ENCODE assay signal across 1 cellular context in genomic region chr17:7314719-7315569, GRCh38.
A peak's percentile ranks its signal among the peaks of the same experiment; 100 is the strongest.
TF ChIP-seq lines count a peak whose summit lies in the region.

Gene GPS2, minus strand, starts transcription at chr17:7315360. Its CDS starts 308 bp downstream, at chr17:7315052.

TF ChIP-seq in HEK293, 187 proteins besides CTCF, POLR2A, EP300 and RAD21 (continued from another document and continues in another):
- TF ChIP-seq, protein P1, sequence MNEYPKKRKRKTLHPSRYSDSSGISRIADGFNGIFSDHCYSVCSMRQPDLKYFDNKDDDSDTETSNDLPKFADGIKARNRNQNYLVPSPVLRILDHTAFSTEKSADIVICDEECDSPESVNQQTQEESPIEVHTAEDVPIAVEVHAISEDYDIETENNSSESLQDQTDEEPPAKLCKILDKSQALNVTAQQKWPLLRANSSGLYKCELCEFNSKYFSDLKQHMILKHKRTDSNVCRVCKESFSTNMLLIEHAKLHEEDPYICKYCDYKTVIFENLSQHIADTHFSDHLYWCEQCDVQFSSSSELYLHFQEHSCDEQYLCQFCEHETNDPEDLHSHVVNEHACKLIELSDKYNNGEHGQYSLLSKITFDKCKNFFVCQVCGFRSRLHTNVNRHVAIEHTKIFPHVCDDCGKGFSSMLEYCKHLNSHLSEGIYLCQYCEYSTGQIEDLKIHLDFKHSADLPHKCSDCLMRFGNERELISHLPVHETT (tag by site-specific recombination; IDR thresholded peaks at IDR 0.05) = 0 out of 2 replicates have a peak, but pooled peaks have one; percentile 30
- no peak for TF ChIP-seq MEIS1 (CRISPR knock-in tag; IDR thresholded peaks at IDR 0.05; ENCODE audit: borderline replicate concordance)
- TF ChIP-seq MZF1 (tag by site-specific recombination; IDR thresholded peaks at IDR 0.05; ENCODE audit: borderline replicate concordance) = no peak
- TF ChIP-seq ZNF624 (tag by site-specific recombination; IDR thresholded peaks at IDR 0.05) = no peak
- peak; percentile 95 for TF ChIP-seq ZBTB11 (tag by site-specific recombination; conservative IDR thresholded peaks at IDR 0.05; ENCODE audit: low read depth)
- TF ChIP-seq ZNF560 (tag by site-specific recombination; IDR thresholded peaks at IDR 0.05; ENCODE audit: borderline replicate concordance) = no peak
- TF ChIP-seq, protein P2, sequence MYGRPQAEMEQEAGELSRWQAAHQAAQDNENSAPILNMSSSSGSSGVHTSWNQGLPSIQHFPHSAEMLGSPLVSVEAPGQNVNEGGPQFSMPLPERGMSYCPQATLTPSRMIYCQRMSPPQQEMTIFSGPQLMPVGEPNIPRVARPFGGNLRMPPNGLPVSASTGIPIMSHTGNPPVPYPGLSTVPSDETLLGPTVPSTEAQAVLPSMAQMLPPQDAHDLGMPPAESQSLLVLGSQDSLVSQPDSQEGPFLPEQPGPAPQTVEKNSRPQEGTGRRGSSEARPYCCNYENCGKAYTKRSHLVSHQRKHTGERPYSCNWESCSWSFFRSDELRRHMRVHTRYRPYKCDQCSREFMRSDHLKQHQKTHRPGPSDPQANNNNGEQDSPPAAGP (tag by site-specific recombination; IDR thresholded peaks at IDR 0.05) = peak; percentile 62; the same call in 1 of the 2 replicates
- no peak for TF ChIP-seq IKZF3 (tag by site-specific recombination; IDR thresholded peaks at IDR 0.05)
- TF ChIP-seq HOXD13 (CRISPR knock-in tag; IDR thresholded peaks at IDR 0.05; ENCODE audit: borderline replicate concordance) = no peak
- no peak for TF ChIP-seq ELK4 (IDR thresholded peaks at IDR 0.05; ENCODE audit: borderline replicate concordance, low read depth, low read length)
- TF ChIP-seq ZNF521 (tag by site-specific recombination; IDR thresholded peaks at IDR 0.05) = no peak
- no peak for TF ChIP-seq REPIN1 (tag by site-specific recombination; IDR thresholded peaks at IDR 0.05; ENCODE audit: low read depth)
- no peak for TF ChIP-seq ZBTB1 (tag by site-specific recombination; IDR thresholded peaks at IDR 0.05)
- TF ChIP-seq, protein P3, sequence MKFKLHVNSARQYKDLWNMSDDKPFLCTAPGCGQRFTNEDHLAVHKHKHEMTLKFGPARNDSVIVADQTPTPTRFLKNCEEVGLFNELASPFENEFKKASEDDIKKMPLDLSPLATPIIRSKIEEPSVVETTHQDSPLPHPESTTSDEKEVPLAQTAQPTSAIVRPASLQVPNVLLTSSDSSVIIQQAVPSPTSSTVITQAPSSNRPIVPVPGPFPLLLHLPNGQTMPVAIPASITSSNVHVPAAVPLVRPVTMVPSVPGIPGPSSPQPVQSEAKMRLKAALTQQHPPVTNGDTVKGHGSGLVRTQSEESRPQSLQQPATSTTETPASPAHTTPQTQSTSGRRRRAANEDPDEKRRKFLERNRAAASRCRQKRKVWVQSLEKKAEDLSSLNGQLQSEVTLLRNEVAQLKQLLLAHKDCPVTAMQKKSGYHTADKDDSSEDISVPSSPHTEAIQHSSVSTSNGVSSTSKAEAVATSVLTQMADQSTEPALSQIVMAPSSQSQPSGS (tag by site-specific recombination; IDR thresholded peaks at IDR 0.05; ENCODE audit: low read depth) = no peak
- TF ChIP-seq ZFHX2 (tag by site-specific recombination; conservative IDR thresholded peaks at IDR 0.05) = peak; percentile 82
- TF ChIP-seq, protein P4, sequence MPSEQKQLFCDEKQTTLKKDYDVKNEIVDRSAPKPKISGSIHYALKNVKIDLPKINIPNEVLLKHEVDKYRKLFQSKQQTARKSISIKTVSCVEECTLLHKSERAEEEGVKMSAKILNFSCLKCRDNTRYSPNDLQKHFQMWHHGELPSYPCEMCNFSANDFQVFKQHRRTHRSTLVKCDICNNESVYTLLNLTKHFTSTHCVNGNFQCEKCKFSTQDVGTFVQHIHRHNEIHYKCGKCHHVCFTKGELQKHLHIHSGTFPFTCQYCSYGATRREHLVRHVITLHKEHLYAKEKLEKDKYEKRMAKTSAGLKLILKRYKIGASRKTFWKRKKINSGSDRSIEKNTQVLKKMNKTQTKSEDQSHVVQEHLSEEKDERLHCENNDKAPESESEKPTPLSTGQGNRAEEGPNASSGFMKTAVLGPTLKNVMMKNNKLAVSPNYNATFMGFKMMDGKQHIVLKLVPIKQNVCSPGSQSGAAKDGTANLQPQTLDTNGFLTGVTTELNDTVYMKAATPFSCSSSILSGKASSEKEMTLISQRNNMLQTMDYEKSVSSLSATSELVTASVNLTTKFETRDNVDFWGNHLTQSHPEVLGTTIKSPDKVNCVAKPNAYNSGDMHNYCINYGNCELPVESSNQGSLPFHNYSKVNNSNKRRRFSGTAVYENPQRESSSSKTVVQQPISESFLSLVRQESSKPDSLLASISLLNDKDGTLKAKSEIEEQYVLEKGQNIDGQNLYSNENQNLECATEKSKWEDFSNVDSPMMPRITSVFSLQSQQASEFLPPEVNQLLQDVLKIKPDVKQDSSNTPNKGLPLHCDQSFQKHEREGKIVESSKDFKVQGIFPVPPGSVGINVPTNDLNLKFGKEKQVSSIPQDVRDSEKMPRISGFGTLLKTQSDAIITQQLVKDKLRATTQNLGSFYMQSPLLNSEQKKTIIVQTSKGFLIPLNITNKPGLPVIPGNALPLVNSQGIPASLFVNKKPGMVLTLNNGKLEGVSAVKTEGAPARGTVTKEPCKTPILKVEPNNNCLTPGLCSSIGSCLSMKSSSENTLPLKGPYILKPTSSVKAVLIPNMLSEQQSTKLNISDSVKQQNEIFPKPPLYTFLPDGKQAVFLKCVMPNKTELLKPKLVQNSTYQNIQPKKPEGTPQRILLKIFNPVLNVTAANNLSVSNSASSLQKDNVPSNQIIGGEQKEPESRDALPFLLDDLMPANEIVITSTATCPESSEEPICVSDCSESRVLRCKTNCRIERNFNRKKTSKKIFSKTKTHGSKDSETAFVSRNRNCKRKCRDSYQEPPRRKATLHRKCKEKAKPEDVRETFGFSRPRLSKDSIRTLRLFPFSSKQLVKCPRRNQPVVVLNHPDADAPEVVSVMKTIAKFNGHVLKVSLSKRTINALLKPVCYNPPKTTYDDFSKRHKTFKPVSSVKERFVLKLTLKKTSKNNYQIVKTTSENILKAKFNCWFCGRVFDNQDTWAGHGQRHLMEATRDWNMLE (tag by site-specific recombination; conservative IDR thresholded peaks at IDR 0.05; ENCODE audit: low read depth) = peak; percentile 86
- TF ChIP-seq ZNF423 (tag by site-specific recombination; IDR thresholded peaks at IDR 0.05) = no peak
- TF ChIP-seq ZFP37 (tag by site-specific recombination; IDR thresholded peaks at IDR 0.05) = peak; percentile 50; the same call in 1 of the 2 replicates
- TF ChIP-seq ZNF473 (tag by site-specific recombination; IDR thresholded peaks at IDR 0.05) = no peak
- TF ChIP-seq, protein P5, sequence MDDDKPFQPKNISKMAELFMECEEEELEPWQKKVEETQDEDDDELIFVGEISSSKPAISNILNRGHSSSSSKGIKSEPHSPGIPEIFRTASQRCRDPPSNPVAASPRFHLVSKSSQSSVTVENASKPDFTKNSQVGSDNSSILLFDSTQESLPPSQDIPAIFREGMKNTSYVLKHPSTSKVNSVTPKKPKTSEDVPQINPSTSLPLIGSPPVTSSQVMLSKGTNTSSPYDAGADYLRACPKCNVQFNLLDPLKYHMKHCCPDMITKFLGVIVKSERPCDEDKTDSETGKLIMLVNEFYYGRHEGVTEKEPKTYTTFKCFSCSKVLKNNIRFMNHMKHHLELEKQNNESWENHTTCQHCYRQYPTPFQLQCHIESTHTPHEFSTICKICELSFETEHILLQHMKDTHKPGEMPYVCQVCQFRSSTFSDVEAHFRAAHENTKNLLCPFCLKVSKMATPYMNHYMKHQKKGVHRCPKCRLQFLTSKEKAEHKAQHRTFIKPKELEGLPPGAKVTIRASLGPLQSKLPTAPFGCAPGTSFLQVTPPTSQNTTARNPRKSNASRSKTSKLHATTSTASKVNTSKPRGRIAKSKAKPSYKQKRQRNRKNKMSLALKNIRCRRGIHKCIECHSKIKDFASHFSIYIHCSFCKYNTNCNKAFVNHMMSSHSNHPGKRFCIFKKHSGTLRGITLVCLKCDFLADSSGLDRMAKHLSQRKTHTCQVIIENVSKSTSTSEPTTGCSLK (tag by site-specific recombination; IDR thresholded peaks at IDR 0.05) = no peak
- TF ChIP-seq ZNF211 (tag by site-specific recombination; IDR thresholded peaks at IDR 0.05; ENCODE audit: low read depth) = no peak
- TF ChIP-seq ZNF394 (tag by site-specific recombination; IDR thresholded peaks at IDR 0.05; ENCODE audit: borderline replicate concordance) = no peak
- no peak for TF ChIP-seq ZNF292 (tag by site-specific recombination; IDR thresholded peaks at IDR 0.05; ENCODE audit: borderline replicate concordance, low read depth)
- no peak for TF ChIP-seq TCF7L2 (IDR thresholded peaks at IDR 0.05; ENCODE audit: borderline replicate concordance, low read depth, low read length)
- no peak for TF ChIP-seq PRDM1 (tag by site-specific recombination; IDR thresholded peaks at IDR 0.05)
- TF ChIP-seq ZNF274 (IDR thresholded peaks at IDR 0.05; ENCODE audit: low read length) = no peak
- no peak for TF ChIP-seq ZNF274 (tag by site-specific recombination; IDR thresholded peaks at IDR 0.05; ENCODE audit: borderline replicate concordance)
- no peak for TF ChIP-seq ZNF792 (tag by site-specific recombination; IDR thresholded peaks at IDR 0.05)
- TF ChIP-seq ZBTB48 (tag by site-specific recombination; IDR thresholded peaks at IDR 0.05) = peak; percentile 0; the same call in 1 of the 2 replicates
- TF ChIP-seq, protein P6, sequence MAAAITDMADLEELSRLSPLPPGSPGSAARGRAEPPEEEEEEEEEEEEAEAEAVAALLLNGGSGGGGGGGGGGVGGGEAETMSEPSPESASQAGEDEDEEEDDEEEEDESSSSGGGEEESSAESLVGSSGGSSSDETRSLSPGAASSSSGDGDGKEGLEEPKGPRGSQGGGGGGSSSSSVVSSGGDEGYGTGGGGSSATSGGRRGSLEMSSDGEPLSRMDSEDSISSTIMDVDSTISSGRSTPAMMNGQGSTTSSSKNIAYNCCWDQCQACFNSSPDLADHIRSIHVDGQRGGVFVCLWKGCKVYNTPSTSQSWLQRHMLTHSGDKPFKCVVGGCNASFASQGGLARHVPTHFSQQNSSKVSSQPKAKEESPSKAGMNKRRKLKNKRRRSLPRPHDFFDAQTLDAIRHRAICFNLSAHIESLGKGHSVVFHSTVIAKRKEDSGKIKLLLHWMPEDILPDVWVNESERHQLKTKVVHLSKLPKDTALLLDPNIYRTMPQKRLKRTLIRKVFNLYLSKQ (tag by site-specific recombination; IDR thresholded peaks at IDR 0.05; ENCODE audit: borderline replicate concordance) = no peak
- no peak for TF ChIP-seq ZNF350 (tag by site-specific recombination; IDR thresholded peaks at IDR 0.05)
- no peak for TF ChIP-seq WT1 (tag by site-specific recombination; IDR thresholded peaks at IDR 0.05)
- no peak for TF ChIP-seq ZNF558 (tag by site-specific recombination; IDR thresholded peaks at IDR 0.05)
- peak; percentile 58 for TF ChIP-seq YY1 (tag by site-specific recombination; IDR thresholded peaks at IDR 0.05)
- no peak for TF ChIP-seq ZNF596 (tag by site-specific recombination; IDR thresholded peaks at IDR 0.05)
- TF ChIP-seq, protein P7, sequence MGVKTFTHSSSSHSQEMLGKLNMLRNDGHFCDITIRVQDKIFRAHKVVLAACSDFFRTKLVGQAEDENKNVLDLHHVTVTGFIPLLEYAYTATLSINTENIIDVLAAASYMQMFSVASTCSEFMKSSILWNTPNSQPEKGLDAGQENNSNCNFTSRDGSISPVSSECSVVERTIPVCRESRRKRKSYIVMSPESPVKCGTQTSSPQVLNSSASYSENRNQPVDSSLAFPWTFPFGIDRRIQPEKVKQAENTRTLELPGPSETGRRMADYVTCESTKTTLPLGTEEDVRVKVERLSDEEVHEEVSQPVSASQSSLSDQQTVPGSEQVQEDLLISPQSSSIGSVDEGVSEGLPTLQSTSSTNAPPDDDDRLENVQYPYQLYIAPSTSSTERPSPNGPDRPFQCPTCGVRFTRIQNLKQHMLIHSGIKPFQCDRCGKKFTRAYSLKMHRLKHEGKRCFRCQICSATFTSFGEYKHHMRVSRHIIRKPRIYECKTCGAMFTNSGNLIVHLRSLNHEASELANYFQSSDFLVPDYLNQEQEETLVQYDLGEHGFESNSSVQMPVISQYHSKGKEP (tag by site-specific recombination; IDR thresholded peaks at IDR 0.05) = no peak
- no peak for TF ChIP-seq ZNF202 (tag by site-specific recombination; IDR thresholded peaks at IDR 0.05; ENCODE audit: borderline replicate concordance)
- peak; percentile 45 for TF ChIP-seq ZNF10 (tag by site-specific recombination; IDR thresholded peaks at IDR 0.05)
- no peak for TF ChIP-seq ZNF112 (tag by site-specific recombination; IDR thresholded peaks at IDR 0.05)
- TF ChIP-seq ZFP3 (tag by site-specific recombination; IDR thresholded peaks at IDR 0.05; ENCODE audit: low read depth) = no peak
- peak; percentile 28; the same call in 1 of the 2 replicates for TF ChIP-seq KLF16 (tag by site-specific recombination; IDR thresholded peaks at IDR 0.05)
- TF ChIP-seq ZBTB17 (tag by site-specific recombination; IDR thresholded peaks at IDR 0.05) = peak; percentile 46; the same call in 1 of the 2 replicates
- peak; percentile 61; the same call in 1 of the 2 replicates for TF ChIP-seq ZSCAN30 (tag by site-specific recombination; IDR thresholded peaks at IDR 0.05)
- TF ChIP-seq ZNF239 (tag by site-specific recombination; IDR thresholded peaks at IDR 0.05) = no peak
- TF ChIP-seq ZNF138 (tag by site-specific recombination; IDR thresholded peaks at IDR 0.05; ENCODE audit: borderline replicate concordance) = no peak
